In genomic region chr20:45479822-45480221, GRCh38 we compare ENCODE assay signal across 36 cellular contexts. TPM values are rescaled to one million over a fixed set of nuclear protein-coding genes. Genes with fewer than 3 reads are reported as not detected.
"Had no signal": no experiment of that assay in that cellular context is flagged by ENCODE, and none has a peak within 500 bp of the region (broad histone marks: within the 10 kb centered on the region; RNA-seq: fewer than 3 reads in every experiment).

No MANE protein-coding gene starts in this region.

- H3K4me3 ChIP-seq: ascending aorta, breast epithelium, cardiac muscle cell, colonic mucosa, esophagus squamous epithelium, gastroesophageal sphincter had no signal

- H3K27ac Mint-ChIP-seq: activated CD4-positive, alpha-beta memory T cell treated with anti-CD3 and anti-CD28 coated beads, Interleukin-2, amount 10 ng/mL, durations not matched to agents 7 days and 5 days; activated CD4-positive, alpha-beta T cell treated with anti-CD3 and anti-CD28 coated beads, Interleukin-2, amount 10 ng/mL, durations not matched to agents 7 days and 5 days; activated naive CD4-positive, alpha-beta T cell treated with anti-CD3 and anti-CD28 coated beads, Interleukin-2, amount 10 ng/mL, durations not matched to agents 7 days and 5 days; activated naive CD4-positive, alpha-beta T cell treated with anti-CD3 and anti-CD28 coated beads, Interleukin-2, amount 50 U/mL, for 72 hours; activated naive CD8-positive, alpha-beta T cell treated with anti-CD3 and anti-CD28 coated beads, Interleukin-2, amount 10 ng/mL, durations not matched to agents 7 days and 5 days; activated T-cell treated with anti-CD3 and anti-CD28 coated beads, Interleukin-2, amount 50 U/mL, for 24 hours; activated T-cell treated with anti-CD3 and anti-CD28 coated beads, Interleukin-2, amount 50 U/mL, for 72 hours; brain; WTC11 had no signal

- H3K9me3 ChIP-seq: ascending aorta, breast epithelium, colonic mucosa, esophagus squamous epithelium had no signal

- H3K4me1 Mint-ChIP-seq: activated CD4-positive, alpha-beta memory T cell treated with anti-CD3 and anti-CD28 coated beads, Interleukin-2, amount 10 ng/mL, durations not matched to agents 7 days and 5 days; activated CD4-positive, alpha-beta T cell treated with anti-CD3 and anti-CD28 coated beads, Interleukin-2, amount 10 ng/mL, durations not matched to agents 7 days and 5 days; activated naive CD4-positive, alpha-beta T cell treated with anti-CD3 and anti-CD28 coated beads, Interleukin-2, amount 10 ng/mL, durations not matched to agents 7 days and 5 days; activated naive CD8-positive, alpha-beta T cell treated with anti-CD3 and anti-CD28 coated beads, Interleukin-2, amount 10 ng/mL, durations not matched to agents 7 days and 5 days; brain had no signal

- H3K9me3 Mint-ChIP-seq: activated CD4-positive, alpha-beta memory T cell treated with anti-CD3 and anti-CD28 coated beads, Interleukin-2, amount 10 ng/mL, durations not matched to agents 7 days and 5 days; activated CD4-positive, alpha-beta T cell treated with anti-CD3 and anti-CD28 coated beads, Interleukin-2, amount 10 ng/mL, durations not matched to agents 7 days and 5 days; activated naive CD4-positive, alpha-beta T cell treated with anti-CD3 and anti-CD28 coated beads, Interleukin-2, amount 10 ng/mL, durations not matched to agents 7 days and 5 days; activated naive CD4-positive, alpha-beta T cell treated with anti-CD3 and anti-CD28 coated beads, Interleukin-2, amount 50 U/mL, for 72 hours; activated naive CD8-positive, alpha-beta T cell treated with anti-CD3 and anti-CD28 coated beads, Interleukin-2, amount 10 ng/mL, durations not matched to agents 7 days and 5 days; activated T-cell treated with anti-CD3 and anti-CD28 coated beads, Interleukin-2, amount 50 U/mL, for 24 hours; activated T-cell treated with anti-CD3 and anti-CD28 coated beads, Interleukin-2, amount 50 U/mL, for 72 hours; brain; WTC11 had no signal

- H3K4me3 Mint-ChIP-seq: activated CD4-positive, alpha-beta memory T cell treated with anti-CD3 and anti-CD28 coated beads, Interleukin-2, amount 10 ng/mL, durations not matched to agents 7 days and 5 days; activated CD4-positive, alpha-beta T cell treated with anti-CD3 and anti-CD28 coated beads, Interleukin-2, amount 10 ng/mL, durations not matched to agents 7 days and 5 days; activated naive CD4-positive, alpha-beta T cell treated with anti-CD3 and anti-CD28 coated beads, Interleukin-2, amount 10 ng/mL, durations not matched to agents 7 days and 5 days; activated naive CD8-positive, alpha-beta T cell treated with anti-CD3 and anti-CD28 coated beads, Interleukin-2, amount 10 ng/mL, durations not matched to agents 7 days and 5 days; activated T-cell treated with anti-CD3 and anti-CD28 coated beads, Interleukin-2, amount 50 U/mL, for 24 hours; activated T-cell treated with anti-CD3 and anti-CD28 coated beads, Interleukin-2, amount 50 U/mL, for 72 hours; brain; WTC11 had no signal

- FAIRE-seq: endometrium, endothelial cell of umbilical vein had no signal

- H3K36me3 Mint-ChIP-seq: activated naive CD4-positive, alpha-beta T cell treated with anti-CD3 and anti-CD28 coated beads, Interleukin-2, amount 10 ng/mL, durations not matched to agents 7 days and 5 days; activated naive CD4-positive, alpha-beta T cell treated with anti-CD3 and anti-CD28 coated beads, Interleukin-2, amount 50 U/mL, for 72 hours; activated naive CD8-positive, alpha-beta T cell treated with anti-CD3 and anti-CD28 coated beads, Interleukin-2, amount 10 ng/mL, durations not matched to agents 7 days and 5 days; brain had no signal

- H3K4me1 ChIP-seq: ascending aorta, breast epithelium, colonic mucosa, esophagus squamous epithelium, gastroesophageal sphincter had no signal

- H3K36me3 ChIP-seq: ascending aorta, breast epithelium, cardiac muscle cell, colonic mucosa, esophagus squamous epithelium, gastroesophageal sphincter had no signal

- H3K27me3 ChIP-seq: ascending aorta, breast epithelium, cardiac muscle cell, colonic mucosa had no signal

- DNase-seq: activated CD4-positive, alpha-beta memory T cell treated with anti-CD3 and anti-CD28 coated beads, Interleukin-2, amount 10 ng/mL, durations not matched to agents 7 days and 5 days; activated CD4-positive, alpha-beta T cell treated with anti-CD3 and anti-CD28 coated beads for 1 hour; activated CD4-positive, alpha-beta T cell treated with anti-CD3 and anti-CD28 coated beads for 4 hours; activated CD4-positive, alpha-beta T cell treated with anti-CD3 and anti-CD28 coated beads, Interleukin-2, amount 10 ng/mL, durations not matched to agents 7 days and 5 days; activated CD4-positive, alpha-beta T cell treated with anti-CD3 and anti-CD28 coated beads, Interleukin-2, amount 50 U/mL, for 4 hours; activated CD8-positive, alpha-beta memory T cell treated with anti-CD3 and anti-CD28 coated beads, Interleukin-2, amount 50 U/mL, for 48 hours; activated gamma-delta T cell; activated naive CD4-positive, alpha-beta T cell; activated naive CD4-positive, alpha-beta T cell treated with anti-CD3 and anti-CD28 coated beads, Interleukin-2, amount 10 ng/mL, durations not matched to agents 7 days and 5 days; activated naive CD8-positive, alpha-beta T cell treated with anti-CD3 and anti-CD28 coated beads, Interleukin-2, amount 10 ng/mL, durations not matched to agents 7 days and 5 days; activated T-cell treated with anti-CD3 and anti-CD28 coated beads for 4 hours; activated T-cell treated with anti-CD3 and anti-CD28 coated beads, Interleukin-2, amount 50 U/mL, for 24 hours; activated T-cell treated with anti-CD3 and anti-CD28 coated beads, Interleukin-2, amount 50 U/mL, for 72 hours; central memory CD4-positive, alpha-beta T cell; cerebellar nuclear complex; colonic mucosa; effector CD8-positive, alpha-beta T cell; esophagus squamous epithelium; foreskin melanocyte; T-helper 2 cell had no signal

- ATAC-seq: activated naive CD4-positive, alpha-beta T cell treated with anti-CD3 and anti-CD28 coated beads, Interleukin-2, amount 50 U/mL, for 72 hours; activated T-cell treated with anti-CD3 and anti-CD28 coated beads, Interleukin-2, amount 50 U/mL, for 72 hours; gastroesophageal sphincter; WTC11 had no signal

- H3K27ac ChIP-seq: ascending aorta, breast epithelium, cardiac muscle cell, colonic mucosa, epithelial cell of prostate, esophagus squamous epithelium, gastroesophageal sphincter, VCaP had no signal

RNA-seq across cellular contexts. Expression of gene WFDC2, which starts 10.3 kb away (rescaled TPM):
- total RNA-seq: activated CD4-positive, alpha-beta memory T cell treated with anti-CD3 and anti-CD28 coated beads, Interleukin-2, amount 10 ng/mL, durations not matched to agents 7 days and 5 days; activated CD4-positive, alpha-beta T cell treated with anti-CD3 and anti-CD28 coated beads, Interleukin-2, amount 10 ng/mL, durations not matched to agents 7 days and 5 days; activated naive CD8-positive, alpha-beta T cell treated with anti-CD3 and anti-CD28 coated beads, Interleukin-2, amount 10 ng/mL, durations not matched to agents 7 days and 5 days; dermis microvascular lymphatic vessel endothelial cell; endothelial cell of umbilical vein; fibroblast of lung; fibroblast of villous mesenchyme had no signal
- polyA plus RNA-seq: endothelial cell of umbilical vein, fibroblast of lung had no signal

RNA-seq across cellular contexts. Expression of gene SPINT3, which starts 35.6 kb away (rescaled TPM):
- total RNA-seq: activated CD4-positive, alpha-beta memory T cell treated with anti-CD3 and anti-CD28 coated beads, Interleukin-2, amount 10 ng/mL, durations not matched to agents 7 days and 5 days; activated CD4-positive, alpha-beta T cell treated with anti-CD3 and anti-CD28 coated beads, Interleukin-2, amount 10 ng/mL, durations not matched to agents 7 days and 5 days; activated naive CD4-positive, alpha-beta T cell treated with anti-CD3 and anti-CD28 coated beads, Interleukin-2, amount 50 U/mL, for 72 hours; activated naive CD8-positive, alpha-beta T cell treated with anti-CD3 and anti-CD28 coated beads, Interleukin-2, amount 10 ng/mL, durations not matched to agents 7 days and 5 days; activated T-cell treated with anti-CD3 and anti-CD28 coated beads, Interleukin-2, amount 50 U/mL, for 72 hours; ascending aorta; breast epithelium; cardiac muscle cell; colonic mucosa; dermis microvascular lymphatic vessel endothelial cell; endothelial cell of umbilical vein; esophagus squamous epithelium; fibroblast of lung; fibroblast of villous mesenchyme; gastroesophageal sphincter; T-helper 1 cell treated with Interleukin-12 subunit alpha and Interleukin-12 subunit beta and Interleukin-4 antibody, amounts not matched to agents 30 ng/mL and 1 ng/mL, for 36 hours; WTC11 had no signal
- polyA plus RNA-seq: cardiac muscle cell, endothelial cell of umbilical vein, esophagus, fibroblast of lung had no signal

RNA-seq across cellular contexts. Expression of gene WFDC6, which starts 59.5 kb away (rescaled TPM):
- total RNA-seq: activated CD4-positive, alpha-beta memory T cell treated with anti-CD3 and anti-CD28 coated beads, Interleukin-2, amount 10 ng/mL, durations not matched to agents 7 days and 5 days; activated CD4-positive, alpha-beta T cell treated with anti-CD3 and anti-CD28 coated beads, Interleukin-2, amount 10 ng/mL, durations not matched to agents 7 days and 5 days; activated naive CD4-positive, alpha-beta T cell treated with anti-CD3 and anti-CD28 coated beads, Interleukin-2, amount 50 U/mL, for 72 hours; activated naive CD8-positive, alpha-beta T cell treated with anti-CD3 and anti-CD28 coated beads, Interleukin-2, amount 10 ng/mL, durations not matched to agents 7 days and 5 days; activated T-cell treated with anti-CD3 and anti-CD28 coated beads, Interleukin-2, amount 50 U/mL, for 72 hours; ascending aorta; breast epithelium; cardiac muscle cell; colonic mucosa; dermis microvascular lymphatic vessel endothelial cell; endothelial cell of umbilical vein; esophagus squamous epithelium; fibroblast of lung; fibroblast of villous mesenchyme; gastroesophageal sphincter; T-helper 1 cell treated with Interleukin-12 subunit alpha and Interleukin-12 subunit beta and Interleukin-4 antibody, amounts not matched to agents 30 ng/mL and 1 ng/mL, for 36 hours; WTC11 had no signal
- polyA plus RNA-seq: cardiac muscle cell, endothelial cell of umbilical vein, esophagus, fibroblast of lung had no signal
